ENCODE assay signal across 20 cellular contexts in genomic region chr11:68367252-68367651, GRCh38. TPM values are rescaled to one million over a fixed set of nuclear protein-coding genes. Genes with fewer than 3 reads are reported as not detected.
A peak's percentile ranks its signal among the peaks of the same experiment; 100 is the strongest.
DNase-seq lines count a peak whose midpoint lies in the region; ATAC-seq, FAIRE-seq and TF ChIP-seq lines count a peak whose summit lies in the region.
"Had no signal": no experiment of that assay in that cellular context is flagged by ENCODE, and none has a peak within 500 bp of the region (broad histone marks: within the 10 kb centered on the region; RNA-seq: fewer than 3 reads in every experiment).

No MANE protein-coding gene starts in this region.

- TF ChIP-seq EP300 in HepG2 (IDR thresholded peaks at IDR 0.05; ENCODE audit: low read depth in 2 of 2, low read length in 2 of 2) (no peak), HepG2 (CRISPR knock-in tag; IDR thresholded peaks at IDR 0.05; ENCODE audit: borderline replicate concordance) (no peak)

- H3K4me1 ChIP-seq in HepG2 (ENCODE audit: insufficient read depth, low read length) (peaks cover 9% of the 10 kb centered on the region), right lobe of liver (peaks cover 0 to 7% (median 0%) of the 10 kb centered on the region in 4 donors), neuronal stem cell (ENCODE audit: control insufficient read depth in 2 of 2, insufficient read depth in 1 of 2, low read depth in 1 of 2, low read length in 2 of 2) (peaks cover 0 to 5% of the 10 kb centered on the region in 2 donors)

- no peak for FAIRE-seq in HepG2 (lab: Jason Lieb, UNC)
- FAIRE-seq: G401.6 had no signal

- H3K79me1 ChIP-seq in neuronal stem cell (ENCODE audit: low read depth, low read length), result peaks cover 6% of the 10 kb centered on the region

- H3K9me3 ChIP-seq in HepG2 (ENCODE audit: low read length) (no peaks in the 10 kb centered on the region), right lobe of liver (no peaks in the 10 kb centered on the region), neuronal stem cell (replicated peaks in 1 of 2; ENCODE audit: control insufficient read depth in 2 of 2, insufficient read depth in 1 of 2, low read depth in 1 of 2, low read length in 2 of 2) (no peaks in the 10 kb centered on the region)
- H3K9me3 ChIP-seq: BLaER1 treated with 17β-estradiol and CSF1 and Interleukin-3, amounts not matched to agents 10 nM and 100 nM had no signal

- H3K9me3 Mint-ChIP-seq in chondrocyte (ENCODE audit: low read depth), result no peaks in the 10 kb centered on the region

- 90% methylated on average over 4 of the region's 6 CpGs for WGBS in HepG2 (ENCODE audit: low lambda C conversion rate)
- WGBS in right lobe of liver (ENCODE audit: insufficient coverage, low coverage, low lambda C conversion rate, missing lambda C conversion rate), result 89% methylated on average over 3 of the region's 6 CpGs
- WGBS in neuronal stem cell (ENCODE audit: extremely low coverage in 2 of 2, insufficient read length in 2 of 2, insufficient replicate concordance in 1 of 2), 2 donors, result no CpG with 5 or more reads among the region's 6 CpGs

- no peak for TF ChIP-seq CTCF in HepG2 (CRISPR knock-in tag; IDR thresholded peaks at IDR 0.05)
- no peak for TF ChIP-seq CTCF in right lobe of liver (IDR thresholded peaks at IDR 0.05)
- no peak for TF ChIP-seq CTCF in chondrocyte (IDR thresholded peaks at IDR 0.05)

- H2AFZ ChIP-seq in HepG2 (ENCODE audit: low read length) (no peak overlapping the region), neuronal stem cell (ENCODE audit: low read length) (no peak overlapping the region)

- no peaks in the 10 kb centered on the region for H3K27me3 Mint-ChIP-seq in chondrocyte (ENCODE audit: low read depth)

- H3K14ac ChIP-seq in neuronal stem cell (ENCODE audit: low read length), result no peak overlapping the region

- peaks cover 16% of the 10 kb centered on the region; the same call in 1 of the 2 replicates for H4K20me1 ChIP-seq in HepG2 (ENCODE audit: insufficient read depth, low read length)

- H3K36me3 Mint-ChIP-seq in chondrocyte (ENCODE audit: low read depth), result peaks cover 23% of the 10 kb centered on the region
- H3K36me3 Mint-ChIP-seq: CD4-positive, alpha-beta memory T cell had no signal

- ATAC-seq in HepG2, result no peak
- no peak for ATAC-seq in right lobe of liver

- H3K27me3 ChIP-seq in HepG2 (ENCODE audit: control insufficient read depth in 1 of 2, insufficient read depth in 2 of 2, low read length in 2 of 2) (no peaks in the 10 kb centered on the region), right lobe of liver (no peaks in the 10 kb centered on the region), neuronal stem cell (ENCODE audit: control insufficient read depth in 3 of 3, insufficient read depth in 3 of 3, low read depth in 1 of 3, low read length in 3 of 3) (no peaks in the 10 kb centered on the region)

- peaks cover 3% of the 10 kb centered on the region for H3K79me2 ChIP-seq in HepG2 (ENCODE audit: insufficient read depth, low read length)

- H4K91ac ChIP-seq in neuronal stem cell (ENCODE audit: low read depth, low read length, poor library complexity), result no peak overlapping the region

- H3K4me1 Mint-ChIP-seq in chondrocyte (ENCODE audit: low read depth), result peaks cover 55% of the 10 kb centered on the region

- no peak overlapping the region for H3K9ac ChIP-seq in HepG2 (ENCODE audit: insufficient read depth, low read depth, low read length)
- H3K9ac ChIP-seq in neuronal stem cell (ENCODE audit: low read depth, low read length, poor library complexity), result peak overlapping the region; percentile 53
- H3K9ac ChIP-seq: BLaER1 treated with 17β-estradiol and CSF1 and Interleukin-3, amounts not matched to agents 10 nM and 100 nM had no signal

- intact Hi-C loops in HepG2 (cut with micrococcal nuclease; ENCODE audit: unreplicated experiment) (no loop called here), right lobe of liver (cut with DNase I) (no loop called here)

- H3K4me2 ChIP-seq in HepG2 (ENCODE audit: low read depth, low read length) (no peak overlapping the region), neuronal stem cell (ENCODE audit: insufficient read depth, low read length, poor library complexity, severe bottlenecking) (no peak overlapping the region)
- H3K4me2 ChIP-seq: BLaER1 treated with 17β-estradiol and CSF1 and Interleukin-3, amounts not matched to agents 10 nM and 100 nM had no signal

- TF ChIP-seq RAD21 in HepG2 (CRISPR knock-in tag; IDR thresholded peaks at IDR 0.05), result no peak

- CTCF ChIA-PET in HepG2 (lab: Yijun Ruan, JAX; ENCODE audit: low intra/inter-chr PET ratio, low total read pairs), result no interaction called here

- no peak overlapping the region for H2BK5ac ChIP-seq in neuronal stem cell (ENCODE audit: low read length)

- no peak overlapping the region for H2BK12ac ChIP-seq in neuronal stem cell (ENCODE audit: low read length)

- H3K36me3 ChIP-seq in HepG2 (replicated peaks in 1 of 2; ENCODE audit: control insufficient read depth in 1 of 2, insufficient read depth in 2 of 2, low read length in 2 of 2), result peaks cover 37 to 61% of the 10 kb centered on the region in 2 experiments; a peak in 4 of 5 replicates
- peaks cover 0 to 15% (median under 1%) of the 10 kb centered on the region in 4 donors for H3K36me3 ChIP-seq in right lobe of liver
- H3K36me3 ChIP-seq in neuronal stem cell (replicated peaks in 1 of 2; ENCODE audit: control insufficient read depth in 2 of 2, insufficient read depth in 2 of 2, low read length in 2 of 2), result peaks cover 18 to 29% of the 10 kb centered on the region in 2 donors

- DNase-seq in HepG2 (ENCODE audit: low spot score), result no peak
- DNase-seq in right lobe of liver, result no peak
- no peak for DNase-seq in chondrocyte (ENCODE audit: low spot score)
- no peak for DNase-seq in neuronal stem cell (ENCODE audit: low spot score)
- DNase-seq in AG08396 (ENCODE audit: low spot score), result no peak
- no peak for DNase-seq in NCI-H2029 (lab: John Stamatoyannopoulos, UW)
- DNase-seq in NCI-H774 (lab: John Stamatoyannopoulos, UW), result no peak
- DNase-seq: CD4-positive, alpha-beta memory T cell; GOT3; Karpas-422; NCI-H1694; NCI-H2081 treated with DMSO at 0.1 percent for 48 hours; NCI-H2171 treated with DMSO at 0.1 percent for 48 hours; NCI-H446; NCI-H69; SHP77 treated with DMSO at 0.1 percent for 48 hours had no signal

- no peak overlapping the region for H3K4me3 Mint-ChIP-seq in chondrocyte (ENCODE audit: unreplicated experiment)
- H3K4me3 Mint-ChIP-seq: CD4-positive, alpha-beta memory T cell had no signal

- TF ChIP-seq POLR2A in HepG2 (IDR thresholded peaks at IDR 0.05; ENCODE audit: insufficient read depth in 1 of 2, low read depth in 2 of 2, low read length in 2 of 2) (no peak), right lobe of liver (IDR thresholded peaks at IDR 0.05) (no peak)

- H3K27ac ChIP-seq in HepG2 (ENCODE audit: extremely low read length, insufficient read depth, low read length) (no peak overlapping the region), right lobe of liver (no peak overlapping the region), neuronal stem cell (replicated peaks; ENCODE audit: low read length) (no peak overlapping the region)
- H3K27ac ChIP-seq: BLaER1 treated with 17β-estradiol and CSF1 and Interleukin-3, amounts not matched to agents 10 nM and 100 nM; RWPE1; SK-N-MC had no signal

- TSS peak; percentile 24 for BruUV-seq in HepG2 (replicated peaks; lab: Mats Ljungman, UMichigan)

- H3K23ac ChIP-seq in neuronal stem cell (ENCODE audit: low read depth, low read length, poor library complexity), result peak overlapping the region; percentile 73

- peak overlapping the region; percentile 12 for H3K27ac Mint-ChIP-seq in chondrocyte (ENCODE audit: unreplicated experiment)

- in situ Hi-C loops in HepG2 (cut with HindIII; ENCODE audit: extremely low pct_ligation_motif_present, low pct_unique_long_range_greater_than_20kb), result no loop called here

- H3K4me3 ChIP-seq in HepG2 (replicated peaks in 1 of 3; ENCODE audit: insufficient read depth in 1 of 3, low read depth in 2 of 3, low read length in 3 of 3) (no peak overlapping the region), right lobe of liver (no peak overlapping the region), neuronal stem cell (ENCODE audit: low read length in 2 of 2) (no peak overlapping the region)
- H3K4me3 ChIP-seq: BLaER1 treated with 17β-estradiol and CSF1 and Interleukin-3, amounts not matched to agents 10 nM and 100 nM; SK-N-MC had no signal

- no peak overlapping the region for H3K4ac ChIP-seq in neuronal stem cell (ENCODE audit: low read length)

- no peak overlapping the region for H3K18ac ChIP-seq in neuronal stem cell (ENCODE audit: low read length)

- POLR2A ChIA-PET in HepG2 (lab: Yijun Ruan, JAX), result no interaction called here

- no peak overlapping the region for H2BK15ac ChIP-seq in neuronal stem cell (ENCODE audit: low read length)

- no peak overlapping the region for H2AK5ac ChIP-seq in neuronal stem cell (ENCODE audit: low read depth, low read length)

- H2BK120ac ChIP-seq in neuronal stem cell (ENCODE audit: low read depth, low read length), result no peak overlapping the region

- no peak overlapping the region for H4K8ac ChIP-seq in neuronal stem cell (ENCODE audit: low read depth, low read length)

RNA-seq across cellular contexts. Expression of gene LRP5, which starts 54.9 kb away (rescaled TPM):
- total RNA-seq in HepG2 (2016; rRNA removed; fragmentation: Illumina TruSeq; extraction: Trizol), result 23.6 and 40.4 TPM in 2 replicates
- 19.7 and 22.6 TPM in 2 replicates for total RNA-seq in HepG2 (2016; cell fraction: cytosol; rRNA removed; fragmentation: Illumina TruSeq; extraction: Trizol; ENCODE audit: low read depth)
- 17.6 and 41.1 TPM in 2 replicates for total RNA-seq in HepG2 (2016; cell fraction: insoluble cytoplasmic fraction; rRNA removed; fragmentation: Illumina TruSeq; extraction: Trizol)
- total RNA-seq in HepG2 (2016; cell fraction: membrane; rRNA removed; fragmentation: Illumina TruSeq; extraction: Trizol), result 27.9 and 29.7 TPM in 2 replicates
- 50.9 and 60.6 TPM in 2 replicates for total RNA-seq in HepG2 (2016; cell fraction: nucleus; rRNA removed; fragmentation: Illumina TruSeq; extraction: Trizol)
- polyA plus RNA-seq in HepG2 (2011; rRNA removed), result 64.0 and 83.4 TPM in 2 replicates
- 37.9 and 59.3 TPM in 2 replicates for polyA plus RNA-seq in HepG2 (2011; cell fraction: cytosol; rRNA removed)
- polyA plus RNA-seq in HepG2 (2011; cell fraction: nucleus; rRNA removed), result 131 and 158 TPM in 2 replicates
- polyA plus RNA-seq in HepG2 (2012), result 80.7 and 119 TPM in 2 replicates
- 10.8 and 12.1 TPM in 2 replicates for polyA plus RNA-seq in HepG2 (2016; cell fraction: cytosol; fragmentation: Illumina TruSeq; extraction: Trizol; ENCODE audit: low read depth)
- 25.6 and 36.8 TPM in 2 replicates for polyA plus RNA-seq in HepG2 (2016; cell fraction: insoluble cytoplasmic fraction; fragmentation: Illumina TruSeq; extraction: Trizol; ENCODE audit: low read depth)
- polyA plus RNA-seq in HepG2 (2016; cell fraction: membrane; fragmentation: Illumina TruSeq; extraction: Trizol; ENCODE audit: low read depth), result 20.7 and 25.9 TPM in 2 replicates
- polyA plus RNA-seq in HepG2 (2016; cell fraction: nucleus; fragmentation: Illumina TruSeq; extraction: Trizol; ENCODE audit: insufficient read depth, low read depth), result 130 and 133 TPM in 2 replicates
- 49.7 and 219 TPM in 2 replicates for polyA minus RNA-seq in HepG2 (2011; rRNA and poly(A)+ RNA removed; ENCODE audit: low replicate concordance)
- polyA minus RNA-seq in HepG2 (2011; cell fraction: cytosol; rRNA and poly(A)+ RNA removed), result 75.4 and 75.5 TPM in 2 replicates
- 58.3 and 59.0 TPM in 2 replicates for polyA minus RNA-seq in HepG2 (2011; cell fraction: nucleus; rRNA and poly(A)+ RNA removed)
- 100 to 1,000 TPM in 2 of 6 experiments, 10 to 100 TPM in 4; 74.4 to 120 (median 88.2) TPM for total RNA-seq in right lobe of liver
- 38.7 to 61.0 TPM (median 47.2 TPM) in 3 replicates for total RNA-seq in chondrocyte
- 32.3 TPM for polyA plus RNA-seq in neuronal stem cell (2013, experiment 1 of 2)
- polyA plus RNA-seq in neuronal stem cell (2013, experiment 2 of 2), result 34.5 TPM
